37 cellular contexts compared by ENCODE assay signal in genomic region chr4:31111794-31112193, GRCh38.
"Had no signal": no experiment of that assay in that cellular context is flagged by ENCODE, and none has a peak within 500 bp of the region (broad histone marks: within the 10 kb centered on the region; RNA-seq: fewer than 3 reads in every experiment).

No MANE protein-coding gene starts in this region.

- H3K9me3 Mint-ChIP-seq: activated CD4-positive, alpha-beta T cell treated with anti-CD3 and anti-CD28 coated beads, Interleukin-2, amount 10 ng/mL, durations not matched to agents 24 days and 14 days; activated naive CD4-positive, alpha-beta T cell treated with anti-CD3 and anti-CD28 coated beads, Interleukin-2, amount 10 ng/mL, durations not matched to agents 7 days and 5 days; activated naive CD4-positive, alpha-beta T cell treated with anti-CD3 and anti-CD28 coated beads, Interleukin-2, amount 50 U/mL, for 24 hours; activated naive CD8-positive, alpha-beta T cell treated with anti-CD3 and anti-CD28 coated beads, Interleukin-2, amount 10 ng/mL, durations not matched to agents 7 days and 5 days; activated naive CD8-positive, alpha-beta T cell treated with anti-CD3 and anti-CD28 coated beads, Interleukin-2, amount 50 U/mL, for 24 hours; brain; central memory CD8-positive, alpha-beta T cell; T-helper 1 cell treated with Interleukin-12 subunit alpha and Interleukin-12 subunit beta and Interleukin-4 antibody, amounts not matched to agents 30 μg/mL and 1 μg/mL, for 36 hours had no signal

- H3K4me1 Mint-ChIP-seq: activated B cell treated with CpG ODN at 0.5 μM for 24 hours; activated CD4-positive, alpha-beta T cell treated with anti-CD3 and anti-CD28 coated beads, Interleukin-2, amount 10 ng/mL, durations not matched to agents 24 days and 14 days; activated CD8-positive, alpha-beta memory T cell treated with anti-CD3 and anti-CD28 coated beads, Interleukin-2, amount 10 ng/mL, durations not matched to agents 7 days and 5 days; activated naive CD4-positive, alpha-beta T cell treated with anti-CD3 and anti-CD28 coated beads, Interleukin-2, amount 10 ng/mL, durations not matched to agents 7 days and 5 days; activated naive CD4-positive, alpha-beta T cell treated with anti-CD3 and anti-CD28 coated beads, Interleukin-2, amount 50 U/mL, for 24 hours; activated naive CD8-positive, alpha-beta T cell treated with anti-CD3 and anti-CD28 coated beads, Interleukin-2, amount 10 ng/mL, durations not matched to agents 7 days and 5 days; activated naive CD8-positive, alpha-beta T cell treated with anti-CD3 and anti-CD28 coated beads, Interleukin-2, amount 50 U/mL, for 24 hours; central memory CD8-positive, alpha-beta T cell had no signal

- H3K27ac Mint-ChIP-seq: activated B cell treated with CpG ODN at 0.5 μM for 24 hours; activated CD4-positive, alpha-beta memory T cell treated with anti-CD3 and anti-CD28 coated beads for 36 hours; activated CD4-positive, alpha-beta T cell treated with anti-CD3 and anti-CD28 coated beads, Interleukin-2, amount 10 ng/mL, durations not matched to agents 24 days and 14 days; activated CD8-positive, alpha-beta memory T cell treated with anti-CD3 and anti-CD28 coated beads, Interleukin-2, amount 10 ng/mL, durations not matched to agents 7 days and 5 days; activated CD8-positive, alpha-beta T cell treated with anti-CD3 and anti-CD28 coated beads for 36 hours; activated naive CD4-positive, alpha-beta T cell treated with anti-CD3 and anti-CD28 coated beads, Interleukin-2, amount 10 ng/mL, durations not matched to agents 7 days and 5 days; activated naive CD4-positive, alpha-beta T cell treated with anti-CD3 and anti-CD28 coated beads, Interleukin-2, amount 50 U/mL, for 24 hours; activated naive CD8-positive, alpha-beta T cell; activated naive CD8-positive, alpha-beta T cell treated with anti-CD3 and anti-CD28 coated beads, Interleukin-2, amount 10 ng/mL, durations not matched to agents 7 days and 5 days; activated naive CD8-positive, alpha-beta T cell treated with anti-CD3 and anti-CD28 coated beads, Interleukin-2, amount 50 U/mL, for 24 hours; activated T-cell treated with anti-CD3 and anti-CD28 coated beads, Interleukin-2, amount 50 U/mL, for 24 hours; activated T-helper 2 cell treated with anti-CD3 and anti-CD28 coated beads, Interferon-gamma antibody, Interleukin-2, Interleukin-4, amounts not matched to agents 10 μg/mL and 5 μg/mL and 100 μg/mL, durations not matched to agents 14 hours and 24 hours and 36 hours; brain; T-helper 1 cell treated with Interleukin-12 subunit alpha and Interleukin-12 subunit beta and Interleukin-4 antibody, amounts not matched to agents 30 μg/mL and 1 μg/mL, for 36 hours; T-helper 2 cell treated with Interferon-gamma antibody and Interleukin-4, amounts not matched to agents 5 μg/mL and 100 μg/mL, for 36 hours had no signal

- H3K27me3 ChIP-seq: ascending aorta, cardiac muscle cell had no signal

- H3K4me3 ChIP-seq: ascending aorta, cardiac muscle cell had no signal

- H3K27me3 Mint-ChIP-seq: activated B cell treated with CpG ODN at 0.5 μM for 24 hours; activated CD4-positive, alpha-beta memory T cell treated with anti-CD3 and anti-CD28 coated beads for 36 hours; activated CD4-positive, alpha-beta T cell treated with anti-CD3 and anti-CD28 coated beads, Interleukin-2, amount 10 ng/mL, durations not matched to agents 24 days and 14 days; activated CD8-positive, alpha-beta memory T cell treated with anti-CD3 and anti-CD28 coated beads, Interleukin-2, amount 10 ng/mL, durations not matched to agents 7 days and 5 days; activated CD8-positive, alpha-beta T cell treated with anti-CD3 and anti-CD28 coated beads for 36 hours; activated naive CD4-positive, alpha-beta T cell treated with anti-CD3 and anti-CD28 coated beads, Interleukin-2, amount 10 ng/mL, durations not matched to agents 7 days and 5 days; activated naive CD4-positive, alpha-beta T cell treated with anti-CD3 and anti-CD28 coated beads, Interleukin-2, amount 50 U/mL, for 24 hours; activated naive CD8-positive, alpha-beta T cell; activated naive CD8-positive, alpha-beta T cell treated with anti-CD3 and anti-CD28 coated beads, Interleukin-2, amount 10 ng/mL, durations not matched to agents 7 days and 5 days; activated naive CD8-positive, alpha-beta T cell treated with anti-CD3 and anti-CD28 coated beads, Interleukin-2, amount 50 U/mL, for 24 hours; activated T-cell treated with anti-CD3 and anti-CD28 coated beads, Interleukin-2, amount 50 U/mL, for 24 hours; brain; central memory CD8-positive, alpha-beta T cell had no signal

- DNase-seq: activated B cell treated with CpG ODN at 0.5 μM for 24 hours; activated CD4-positive, alpha-beta memory T cell treated with anti-CD3 and anti-CD28 coated beads for 36 hours; activated CD4-positive, alpha-beta T cell treated with anti-CD3 and anti-CD28 coated beads for 4 hours; activated CD4-positive, alpha-beta T cell treated with anti-CD3 and anti-CD28 coated beads, Interleukin-2, amount 10 ng/mL, durations not matched to agents 24 days and 14 days; activated CD4-positive, alpha-beta T cell treated with anti-CD3 and anti-CD28 coated beads, Interleukin-2, amount 50 U/mL, for 1 hour; activated CD4-positive, alpha-beta T cell treated with anti-CD3 and anti-CD28 coated beads, Interleukin-2, amount 50 U/mL, for 4 hours; activated CD4-positive, CD25-positive, alpha-beta regulatory T cell treated with anti-CD3 and anti-CD28 coated beads, Interleukin-2, amount 50 U/mL, for 72 hours; activated CD8-positive, alpha-beta memory T cell treated with anti-CD3 and anti-CD28 coated beads for 24 hours; activated CD8-positive, alpha-beta memory T cell treated with anti-CD3 and anti-CD28 coated beads, Interleukin-2, amount 10 ng/mL, durations not matched to agents 7 days and 5 days; activated CD8-positive, alpha-beta memory T cell treated with anti-CD3 and anti-CD28 coated beads, Interleukin-2, amount 50 U/mL, for 48 hours; activated CD8-positive, alpha-beta T cell treated with anti-CD3 and anti-CD28 coated beads for 36 hours; activated effector memory CD4-positive, alpha-beta T cell treated with Interleukin-2 at 50 U/mL for 16 hours; activated gamma-delta T cell; activated naive CD4-positive, alpha-beta T cell treated with anti-CD3 and anti-CD28 coated beads, Interleukin-2, amount 10 ng/mL, durations not matched to agents 7 days and 5 days; activated naive CD4-positive, alpha-beta T cell treated with Interleukin-2 at 50 U/mL for 16 hours; activated naive CD8-positive, alpha-beta T cell treated with anti-CD3 and anti-CD28 coated beads, Interleukin-2, amount 10 ng/mL, durations not matched to agents 7 days and 5 days; activated naive CD8-positive, alpha-beta T cell treated with anti-CD3 and anti-CD28 coated beads, Interleukin-2, amount 50 U/mL, for 24 hours; activated T-cell treated with anti-CD3 and anti-CD28 coated beads, Interleukin-2, amount 50 U/mL, for 24 hours; activated T-cell treated with anti-CD3 and anti-CD28 coated beads, Interleukin-2, amount 50 U/mL, for 48 hours; amygdala; anterior cingulate cortex; caudate nucleus; cerebellar nuclear complex; T-helper 2 cell; T-helper 9 cell had no signal

- H3K36me3 Mint-ChIP-seq: activated CD4-positive, alpha-beta memory T cell treated with anti-CD3 and anti-CD28 coated beads for 36 hours; activated CD8-positive, alpha-beta memory T cell treated with anti-CD3 and anti-CD28 coated beads, Interleukin-2, amount 10 ng/mL, durations not matched to agents 7 days and 5 days; activated naive CD4-positive, alpha-beta T cell treated with anti-CD3 and anti-CD28 coated beads, Interleukin-2, amount 10 ng/mL, durations not matched to agents 7 days and 5 days; activated naive CD4-positive, alpha-beta T cell treated with anti-CD3 and anti-CD28 coated beads, Interleukin-2, amount 50 U/mL, for 24 hours; activated naive CD8-positive, alpha-beta T cell; activated naive CD8-positive, alpha-beta T cell treated with anti-CD3 and anti-CD28 coated beads, Interleukin-2, amount 10 ng/mL, durations not matched to agents 7 days and 5 days; brain had no signal

- H3K9me3 ChIP-seq: ascending aorta had no signal

- H3K27ac ChIP-seq: ascending aorta, cardiac muscle cell, VCaP had no signal

- ATAC-seq: activated CD8-positive, alpha-beta memory T cell treated with anti-CD3 and anti-CD28 coated beads, Interleukin-2, amount 10 ng/mL, durations not matched to agents 7 days and 5 days; activated CD8-positive, alpha-beta T cell treated with anti-CD3 and anti-CD28 coated beads for 36 hours; activated naive CD8-positive, alpha-beta T cell treated with anti-CD3 and anti-CD28 coated beads, Interleukin-2, amount 50 U/mL, for 24 hours had no signal

- H3K36me3 ChIP-seq: ascending aorta, cardiac muscle cell had no signal

- H3K4me3 Mint-ChIP-seq: activated B cell treated with CpG ODN at 0.5 μM for 24 hours; activated CD4-positive, alpha-beta memory T cell treated with anti-CD3 and anti-CD28 coated beads for 36 hours; activated CD4-positive, alpha-beta T cell treated with anti-CD3 and anti-CD28 coated beads, Interleukin-2, amount 10 ng/mL, durations not matched to agents 24 days and 14 days; activated CD8-positive, alpha-beta memory T cell treated with anti-CD3 and anti-CD28 coated beads, Interleukin-2, amount 10 ng/mL, durations not matched to agents 7 days and 5 days; activated CD8-positive, alpha-beta T cell treated with anti-CD3 and anti-CD28 coated beads for 36 hours; activated naive CD4-positive, alpha-beta T cell treated with anti-CD3 and anti-CD28 coated beads, Interleukin-2, amount 10 ng/mL, durations not matched to agents 7 days and 5 days; activated naive CD4-positive, alpha-beta T cell treated with anti-CD3 and anti-CD28 coated beads, Interleukin-2, amount 50 U/mL, for 24 hours; activated naive CD8-positive, alpha-beta T cell; activated naive CD8-positive, alpha-beta T cell treated with anti-CD3 and anti-CD28 coated beads, Interleukin-2, amount 10 ng/mL, durations not matched to agents 7 days and 5 days; activated naive CD8-positive, alpha-beta T cell treated with anti-CD3 and anti-CD28 coated beads, Interleukin-2, amount 50 U/mL, for 24 hours; activated T-cell treated with anti-CD3 and anti-CD28 coated beads, Interleukin-2, amount 50 U/mL, for 24 hours; brain; central memory CD8-positive, alpha-beta T cell; T-helper 1 cell treated with Interleukin-12 subunit alpha and Interleukin-12 subunit beta and Interleukin-4 antibody, amounts not matched to agents 30 μg/mL and 1 μg/mL, for 36 hours; T-helper 2 cell treated with Interferon-gamma antibody and Interleukin-4, amounts not matched to agents 5 μg/mL and 100 μg/mL, for 36 hours had no signal

- FAIRE-seq: bronchial epithelial cell, TTC549 had no signal
